In the genomic region with DNA sequence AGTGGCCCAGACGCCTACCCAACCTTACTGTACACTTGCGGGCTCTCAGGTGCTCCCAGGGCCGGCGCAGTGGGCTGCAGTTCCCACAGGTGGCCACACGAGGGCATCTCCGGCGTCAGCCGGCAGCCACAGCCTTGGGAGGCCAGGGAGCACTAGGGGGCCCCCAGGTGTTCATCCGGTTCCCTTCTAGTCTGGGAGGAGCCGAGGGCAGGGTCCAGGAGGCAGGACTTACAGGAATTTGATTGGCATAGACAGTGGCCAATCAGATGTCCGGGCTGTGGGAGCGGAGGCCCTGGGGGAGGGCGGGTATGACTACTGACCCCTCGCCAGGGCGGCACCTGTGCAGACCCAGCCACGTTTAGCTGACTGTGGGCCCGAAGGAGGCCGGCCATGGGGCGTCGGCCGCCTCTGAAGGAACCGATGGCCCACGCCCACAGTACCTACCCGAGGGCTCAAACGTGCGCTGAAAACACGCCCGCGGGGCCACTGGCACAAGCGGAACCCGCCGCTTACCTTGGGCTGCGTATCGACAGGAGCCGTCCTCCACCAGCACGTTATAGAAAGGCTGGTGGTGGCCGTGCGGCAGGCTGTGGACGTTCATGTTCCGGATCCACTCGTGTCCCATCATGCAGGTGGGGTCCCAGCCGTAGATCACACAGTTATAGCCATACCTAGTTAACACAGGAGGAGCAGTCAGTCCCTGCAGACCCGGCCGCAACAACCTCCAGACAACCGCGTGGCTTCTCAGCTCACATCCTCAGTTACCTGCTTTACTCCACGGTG, we compare ENCODE assay signal across 8 cellular contexts. TPM values are rescaled to one million over a fixed set of nuclear protein-coding genes. Genes with fewer than 3 reads are reported as not detected.
DNase-seq lines count a peak whose midpoint lies in the region; ATAC-seq and TF ChIP-seq lines count a peak whose summit lies in the region.

No MANE protein-coding gene starts in this region.

- H3K4me1 Mint-ChIP-seq in naive thymus-derived CD8-positive, alpha-beta T cell = peaks cover 7 to 11% (median 9%) of the 10 kb centered on the region in 4 donors

- POLR2A ChIA-PET in naive thymus-derived CD8-positive, alpha-beta T cell (lab: Charles Lee) = no interaction called here

- TF ChIP-seq CTCF in GM12875 (IDR thresholded peaks at IDR 0.05; ENCODE audit: borderline replicate concordance, insufficient read depth, low read depth, low read length) = peak; percentile 90

- H3K27me3 Mint-ChIP-seq in naive thymus-derived CD8-positive, alpha-beta T cell = no peaks in the 10 kb centered on the region

- H3K4me3 Mint-ChIP-seq in naive thymus-derived CD8-positive, alpha-beta T cell = no peak overlapping the region

- DNase-seq in NCI-H2196 (lab: John Stamatoyannopoulos, UW; ENCODE audit: unreplicated experiment) = peak; percentile 81
- peak; percentile 68 to 70 for DNase-seq in activated CD4-positive, alpha-beta T cell treated with anti-CD3 and anti-CD28 coated beads, Interleukin-2, amount 50 U/mL, for 4 hours
- peak; percentile 53 for DNase-seq in effector CD4-positive, alpha-beta T cell
- DNase-seq in naive thymus-derived CD8-positive, alpha-beta T cell = peak; percentile 50 to 78 (median 64)
- peak; percentile 61 for DNase-seq in stimulated activated naive CD4-positive, alpha-beta T cell treated with Interleukin-2 at 50 U/mL for 16 hours (lab: John Stamatoyannopoulos, UW)
- no peak for DNase-seq in mesenteric fat pad (ENCODE audit: low spot score)

- peak; percentile 64 for ATAC-seq in HG02943 (IDR thresholded peaks at IDR 0.05; ENCODE audit: low read depth, unreplicated experiment)
- ATAC-seq in naive thymus-derived CD8-positive, alpha-beta T cell = peak; percentile 84 to 90

- H3K36me3 Mint-ChIP-seq in naive thymus-derived CD8-positive, alpha-beta T cell = peaks cover 5 to 91% (median 31%) of the 10 kb centered on the region in 3 donors

- H3K4me3 ChIP-seq in GM12875 (ENCODE audit: low read depth, low read length) = no peak overlapping the region

- H3K9me3 Mint-ChIP-seq in naive thymus-derived CD8-positive, alpha-beta T cell = no peaks in the 10 kb centered on the region

- peak overlapping the region in 2 of 10 donors; percentile 14 to 41 for H3K27ac Mint-ChIP-seq in naive thymus-derived CD8-positive, alpha-beta T cell

RNA-seq across cellular contexts. Expression of gene FBXO21, which starts 34.8 kb away (rescaled TPM):
- 10 to 100 TPM; 50.2 to 53.3 TPM for total RNA-seq in naive thymus-derived CD8-positive, alpha-beta T cell
- 10 to 100 TPM; 46.9 to 54.9 (median 48.6) TPM for polyA plus RNA-seq in naive thymus-derived CD8-positive, alpha-beta T cell
- 17.4 TPM for total RNA-seq in mesenteric fat pad

RNA-seq across cellular contexts. Expression of gene TESC, which starts 56.3 kb away (rescaled TPM):
- not detected for total RNA-seq in naive thymus-derived CD8-positive, alpha-beta T cell
- 1 to 10 TPM; 3.2 to 9.9 (median 3.2) TPM for polyA plus RNA-seq in naive thymus-derived CD8-positive, alpha-beta T cell
- total RNA-seq in mesenteric fat pad = 3.8 TPM
